9 cellular contexts compared by ENCODE assay signal in genomic region chr12:3073438-3074255, GRCh38. TPM values are rescaled to one million over a fixed set of nuclear protein-coding genes. Genes with fewer than 3 reads are reported as not detected.
DNase-seq lines count a peak whose midpoint lies in the region; ATAC-seq and TF ChIP-seq lines count a peak whose summit lies in the region.
"Had no signal": no experiment of that assay in that cellular context is flagged by ENCODE, and none has a peak within 500 bp of the region (broad histone marks: within the 10 kb centered on the region; RNA-seq: fewer than 3 reads in every experiment).

No MANE protein-coding gene starts in this region.

- H3K36me3 Mint-ChIP-seq in HFFc6 (ENCODE audit: low read depth), result no peaks in the 10 kb centered on the region
- H3K36me3 Mint-ChIP-seq: activated naive CD4-positive, alpha-beta T cell treated with anti-CD3 and anti-CD28 coated beads, Interleukin-2, amount 50 U/mL, for 24 hours had no signal

- DNase-seq in Caki2 (ENCODE audit: low read depth) (peak; percentile 58), HFFc6 (peak; percentile 78), NCI-H460 (ENCODE audit: extremely low read depth, low read depth) (peak; percentile 60), cerebellum (ENCODE audit: low spot score) (peak; percentile 90), left lobe of liver (ENCODE audit: low spot score) (peak; percentile 84)
- peak; percentile 75 to 86 for DNase-seq in activated CD4-positive, alpha-beta T cell treated with anti-CD3 and anti-CD28 coated beads for 4 hours
- DNase-seq in stimulated activated CD4-positive, alpha-beta T cell treated with anti-CD3 and anti-CD28 coated beads, Interleukin-4, amount 100 ng/mL, for 24 hours, result peak; percentile 87

- in situ Hi-C loops in Caki2 (cut with HindIII; ENCODE audit: low pct_unique_long_range_greater_than_20kb, low sequenced_read_pairs), result no loop called here

- no peaks in the 10 kb centered on the region for H3K9me3 Mint-ChIP-seq in HFFc6
- H3K9me3 Mint-ChIP-seq: activated naive CD4-positive, alpha-beta T cell treated with anti-CD3 and anti-CD28 coated beads, Interleukin-2, amount 50 U/mL, for 24 hours had no signal

- peak; percentile 100 for TF ChIP-seq CTCF in HFFc6 (IDR thresholded peaks at IDR 0.05)

- H3K27me3 Mint-ChIP-seq in HFFc6 (ENCODE audit: insufficient read depth), result peaks cover 10% of the 10 kb centered on the region
- H3K27me3 Mint-ChIP-seq: activated naive CD4-positive, alpha-beta T cell treated with anti-CD3 and anti-CD28 coated beads, Interleukin-2, amount 50 U/mL, for 24 hours had no signal

- no peak overlapping the region for H3K27ac Mint-ChIP-seq in HFFc6
- H3K27ac Mint-ChIP-seq: activated naive CD4-positive, alpha-beta T cell treated with anti-CD3 and anti-CD28 coated beads, Interleukin-2, amount 50 U/mL, for 24 hours had no signal

- no peak overlapping the region for H3K4me3 Mint-ChIP-seq in HFFc6
- H3K4me3 Mint-ChIP-seq: activated naive CD4-positive, alpha-beta T cell treated with anti-CD3 and anti-CD28 coated beads, Interleukin-2, amount 50 U/mL, for 24 hours had no signal

- ATAC-seq in left lobe of liver, result peak; percentile 54
- no peak for ATAC-seq in GM18519 (IDR thresholded peaks at IDR 0.05; ENCODE audit: low FRiP score, unreplicated experiment)

- H3K4me1 Mint-ChIP-seq in HFFc6 (ENCODE audit: low read depth), result peaks cover 29% of the 10 kb centered on the region

RNA-seq across cellular contexts. Expression of gene TSPAN9, which starts 3.5 kb away (rescaled TPM):
- 6.9 and 11.0 TPM in 2 replicates for total RNA-seq in Caki2 (2014; rRNA removed; shearing (Covaris generic); ENCODE audit: low replicate concordance)
- 10 to 100 TPM; 18.1 to 35.8 (median 22.7) TPM for total RNA-seq in HFFc6 (2021; fragmentation: NEBNext Ultra II Directional; extraction: Animal tissue kit (Norgen Biotek cat#: 25700))
- 3.2 and 7.0 TPM in 2 replicates for total RNA-seq in NCI-H460 (2014; rRNA removed; shearing (Covaris generic))
- polyA plus RNA-seq in NCI-H460 (2014; cell fraction: nucleus; rRNA removed), result 3.4 and 9.4 TPM in 2 replicates
- 70.4 TPM for total RNA-seq in cerebellum
- 43.7 TPM for total RNA-seq in left lobe of liver
